In genomic region chr19:37370880-37371661, GRCh38 we compare ENCODE assay signal across 1 cellular context.
TF ChIP-seq lines count a peak whose summit lies in the region.

TSS of gene ZNF527 (plus strand) at chr19:37371099. CDS start at chr19:37374199, 3,100 bp downstream.

TF ChIP-seq in HepG2, 621 proteins besides CTCF, POLR2A, EP300 and RAD21 (continued from another document and continues in another):
- TF ChIP-seq POGK (CRISPR knock-in tag; conservative IDR thresholded peaks at IDR 0.05) (peak; percentile 63; the same call in 1 of the 2 replicates), TERF1 (CRISPR knock-in tag; IDR thresholded peaks at IDR 0.05) (no peak; the same call in 1 of the 2 replicates), ZNF841 (CRISPR knock-in tag; IDR thresholded peaks at IDR 0.05; ENCODE audit: borderline replicate concordance) (peak; percentile 38; the same call in 1 of the 2 replicates), TFDP1 (CRISPR knock-in tag; IDR thresholded peaks at IDR 0.05; ENCODE audit: borderline replicate concordance) (peak; percentile 83; the same call in 1 of the 2 replicates), ZNF225 (CRISPR knock-in tag; IDR thresholded peaks at IDR 0.05) (0 out of 2 replicates have a peak, but pooled peaks have one; percentile 46), TRAFD1 (CRISPR knock-in tag; IDR thresholded peaks at IDR 0.05; ENCODE audit: borderline replicate concordance) (no peak; the same call in 1 of the 2 replicates), CBX5 (CRISPR knock-in tag; IDR thresholded peaks at IDR 0.05; ENCODE audit: borderline replicate concordance) (peak; percentile 82; the same call in 1 of the 2 replicates), SPEN (CRISPR knock-in tag; IDR thresholded peaks at IDR 0.05; ENCODE audit: low read depth) (peak; percentile 97), ZNF556 (CRISPR knock-in tag; IDR thresholded peaks at IDR 0.05; ENCODE audit: borderline replicate concordance) (peak; percentile 78; the same call in 1 of the 2 replicates), ZFX (CRISPR knock-in tag; IDR thresholded peaks at IDR 0.05; ENCODE audit: low read depth) (peak; percentile 89), RFXAP (CRISPR knock-in tag; IDR thresholded peaks at IDR 0.05; ENCODE audit: borderline replicate concordance) (peak; percentile 88; the same call in 1 of the 2 replicates), ZBTB33 (CRISPR knock-in tag; IDR thresholded peaks at IDR 0.05) (0 out of 2 replicates have a peak, but pooled peaks have one; percentile 6), TMF1 (CRISPR knock-in tag; IDR thresholded peaks at IDR 0.05; ENCODE audit: low read depth) (peak; percentile 52; the same call in 1 of the 2 replicates), ZNF275 (CRISPR knock-in tag; IDR thresholded peaks at IDR 0.05; ENCODE audit: borderline replicate concordance) (peak; percentile 73; the same call in 1 of the 2 replicates), YEATS2 (CRISPR knock-in tag; IDR thresholded peaks at IDR 0.05; ENCODE audit: borderline replicate concordance) (peak; percentile 90), KLF16 (CRISPR knock-in tag; IDR thresholded peaks at IDR 0.05) (peak in 1 of 2 experiments; percentile 82; a peak in 2 of 4 replicates), ZBTB39 (CRISPR knock-in tag; IDR thresholded peaks at IDR 0.05) (0 out of 2 replicates have a peak, but pooled peaks have one; percentile 55), TBL1XR1 (IDR thresholded peaks at IDR 0.05; ENCODE audit: borderline replicate concordance, low read length, partially characterized antibody) (peak; percentile 48), ZBTB43 (CRISPR knock-in tag; conservative IDR thresholded peaks at IDR 0.05) (peak; percentile 48; the same call in 1 of the 2 replicates), ZNF781 (CRISPR knock-in tag; IDR thresholded peaks at IDR 0.05; ENCODE audit: borderline replicate concordance, not compliant biosample characterization) (no peak), TFDP2 (CRISPR knock-in tag; IDR thresholded peaks at IDR 0.05) (peak; percentile 79), XRCC5 (optimal IDR thresholded peaks at IDR 0.05; ENCODE audit: low read length) (peak; percentile 71), ZSCAN12 (CRISPR knock-in tag; IDR thresholded peaks at IDR 0.05) (peak; percentile 56; the same call in 1 of the 2 replicates), KLF11 (CRISPR knock-in tag; IDR thresholded peaks at IDR 0.05) (no peak), ZKSCAN5 (CRISPR knock-in tag; IDR thresholded peaks at IDR 0.05) (0 out of 2 replicates have a peak, but pooled peaks have one; percentile 26), ZNF788 (CRISPR knock-in tag; IDR thresholded peaks at IDR 0.05; ENCODE audit: borderline replicate concordance) (peak; percentile 93), ZNF251 (CRISPR knock-in tag; IDR thresholded peaks at IDR 0.05) (no peak), ZNF761 (CRISPR knock-in tag; conservative IDR thresholded peaks at IDR 0.05) (no peak), ZNF709 (CRISPR knock-in tag; IDR thresholded peaks at IDR 0.05) (no peak; the same call in 1 of the 2 replicates), DR1 (CRISPR knock-in tag; IDR thresholded peaks at IDR 0.05) (peak; percentile 60; the same call in 1 of the 2 replicates), SMAD3 (CRISPR knock-in tag; IDR thresholded peaks at IDR 0.05) (0 out of 2 replicates have a peak, but pooled peaks have one; percentile 34), PAXIP1 (CRISPR knock-in tag; conservative IDR thresholded peaks at IDR 0.05) (peak; percentile 35; the same call in 1 of the 2 replicates), RFXANK (CRISPR knock-in tag; IDR thresholded peaks at IDR 0.05) (no peak), TARDBP (CRISPR knock-in tag; IDR thresholded peaks at IDR 0.05) (peak; percentile 11; the same call in 1 of the 2 replicates), ARNT2 (CRISPR knock-in tag; IDR thresholded peaks at IDR 0.05; ENCODE audit: low read depth) (peak; percentile 64), ZNF121 (CRISPR knock-in tag; IDR thresholded peaks at IDR 0.05) (peak; percentile 90), LCORL (IDR thresholded peaks at IDR 0.05) (no peak), LCORL (CRISPR knock-in tag; IDR thresholded peaks at IDR 0.05) (peak; percentile 67; the same call in 1 of the 2 replicates), DBP (CRISPR knock-in tag; IDR thresholded peaks at IDR 0.05; ENCODE audit: not compliant biosample characterization) (peak; percentile 63), SAFB2 (CRISPR knock-in tag; IDR thresholded peaks at IDR 0.05; ENCODE audit: borderline replicate concordance, low read depth) (peak; percentile 90; the same call in 1 of the 2 replicates), HDAC1 (CRISPR knock-in tag; IDR thresholded peaks at IDR 0.05) (peak; percentile 77)
